ENCODE assay signal across 9 cellular contexts in genomic region chr11:119149371-119150275, GRCh38. TPM values are rescaled to one million over a fixed set of nuclear protein-coding genes. Genes with fewer than 3 reads are reported as not detected.
A peak's percentile ranks its signal among the peaks of the same experiment; 100 is the strongest.
DNase-seq lines count a peak whose midpoint lies in the region; ATAC-seq and TF ChIP-seq lines count a peak whose summit lies in the region.
"Had no signal": no experiment of that assay in that cellular context is flagged by ENCODE, and none has a peak within 500 bp of the region (broad histone marks: within the 10 kb centered on the region; RNA-seq: fewer than 3 reads in every experiment).

No MANE protein-coding gene starts in this region.

- H3K4ac ChIP-seq in IMR-90 (ENCODE audit: low read depth, low read length), result no peak overlapping the region

- no peak overlapping the region for H3K56ac ChIP-seq in IMR-90 (ENCODE audit: extremely low read depth, insufficient read depth, low read length)

- 0 out of 2 replicates have a peak, but pooled peaks cover 2% of the 10 kb centered on the region for H3K4me1 ChIP-seq in IMR-90 (ENCODE audit: control insufficient read depth, insufficient read depth, low read length)
- H3K4me1 ChIP-seq in mononuclear cell (ENCODE audit: insufficient read depth, low read length), result peaks cover 14% of the 10 kb centered on the region

- TF ChIP-seq POLR2A in IMR-90 (IDR thresholded peaks at IDR 0.05; ENCODE audit: low read depth, low read length), result no peak

- TF ChIP-seq RAD21 in IMR-90 (IDR thresholded peaks at IDR 0.05; ENCODE audit: low read length), result no peak

- dilution Hi-C loops in IMR-90 (cut with HindIII; ENCODE audit: low sequenced_read_pairs, unreplicated experiment), result no loop called here

- peak overlapping the region; percentile 66 for H3K4me3 ChIP-seq in IMR-90 (ENCODE audit: insufficient read depth, low read depth, low read length)
- peak overlapping the region; percentile 51 to 60 for H3K4me3 ChIP-seq in cardiac fibroblast (replicated peaks in 1 of 2; ENCODE audit: low read depth in 2 of 2, low read length in 2 of 2)
- peak overlapping the region; percentile 30 for H3K4me3 ChIP-seq in mononuclear cell (ENCODE audit: low read length)

- H3K4me2 ChIP-seq in IMR-90 (ENCODE audit: low read depth, low read length), result peak overlapping the region; percentile 96

- no peak overlapping the region for H3K9ac ChIP-seq in IMR-90 (ENCODE audit: low read depth, low read length)

- peak; percentile 40 for ATAC-seq in IMR-90 (ENCODE audit: low read depth)
- ATAC-seq in HG03520 (IDR thresholded peaks at IDR 0.05; ENCODE audit: unreplicated experiment), result no peak
- ATAC-seq in GM21360 (IDR thresholded peaks at IDR 0.05; ENCODE audit: unreplicated experiment), result no peak

- H2BK15ac ChIP-seq in IMR-90 (ENCODE audit: low read depth, low read length), result no peak overlapping the region

- no peaks in the 10 kb centered on the region for H3K36me3 ChIP-seq in IMR-90 (ENCODE audit: control insufficient read depth, insufficient read depth, low read length)

- H2AK5ac ChIP-seq in IMR-90 (ENCODE audit: low read depth, low read length), result 0 out of 2 replicates have a peak overlapping the region, but pooled peaks have one; percentile 21

- POLR2A ChIA-PET in IMR-90 (lab: Charles Lee; ENCODE audit: unreplicated experiment) (interaction anchor here (0.6 kb wide), 1 partner anchor 114 kb away, joined by 4 read pairs; no protein-coding TSS in a partner anchor), RWPE1 (lab: Yijun Ruan, JAX; ENCODE audit: low non-redundant PET) (no interaction called here)

- no peak overlapping the region for H3K23ac ChIP-seq in IMR-90 (ENCODE audit: low read depth, low read length)

- H3K27ac ChIP-seq in IMR-90 (ENCODE audit: insufficient read depth, low read length), result no peak overlapping the region
- no peak overlapping the region for H3K27ac ChIP-seq in RWPE1
- H3K27ac ChIP-seq: epithelial cell of prostate had no signal

- H2AK9ac ChIP-seq in IMR-90 (replicated peaks; ENCODE audit: low read depth, low read length, poor library complexity), result no peak overlapping the region

- H3K9me1 ChIP-seq in IMR-90 (ENCODE audit: insufficient read depth, low read length), result no peaks in the 10 kb centered on the region; the same call in 1 of the 2 replicates

- H3K27me3 ChIP-seq in IMR-90 (ENCODE audit: control insufficient read depth, insufficient read depth, low read length) (peaks cover 51% of the 10 kb centered on the region), mononuclear cell (ENCODE audit: insufficient read depth, low read length) (peaks cover 64% of the 10 kb centered on the region)

- no peak overlapping the region for H2BK5ac ChIP-seq in IMR-90 (ENCODE audit: low read depth, low read length, poor library complexity, severe bottlenecking)

- TF ChIP-seq CTCF in IMR-90 (conservative IDR thresholded peaks at IDR 0.05; ENCODE audit: low read depth, low read length) (no peak), cardiac fibroblast (IDR thresholded peaks at IDR 0.05; ENCODE audit: low read depth, low read length) (no peak), RWPE1 (conservative IDR thresholded peaks at IDR 0.05; ENCODE audit: low read depth) (no peak)

- H2AFZ ChIP-seq in IMR-90 (replicated peaks; ENCODE audit: low read length, poor library complexity), result peak overlapping the region; percentile 97

- no peak overlapping the region for H4K5ac ChIP-seq in IMR-90 (ENCODE audit: low read depth, low read length)

- H3K14ac ChIP-seq in IMR-90 (replicated peaks; ENCODE audit: low read depth, low read length), result no peak overlapping the region

- CTCF ChIA-PET in IMR-90 (lab: Yijun Ruan, JAX), result no interaction called here
- CTCF ChIA-PET in RWPE1 (lab: Yijun Ruan, JAX), result no interaction called here

- no peak overlapping the region for H4K91ac ChIP-seq in IMR-90 (ENCODE audit: insufficient read depth, low read depth, low read length)

- H2BK120ac ChIP-seq in IMR-90 (ENCODE audit: low read depth, low read length), result no peak overlapping the region

- intact Hi-C loops in IMR-90 (cut with micrococcal nuclease), result loop anchor here (5.0 kb wide), 2 partner anchors 173 to 188 kb away; no protein-coding TSS in a partner anchor

- in situ Hi-C loops in IMR-90 (cut with MboI; ENCODE audit: low sequenced_read_pairs), result no loop called here

- DNase-seq in AG08396 (ENCODE audit: low spot score) (peak; percentile 32), IMR-90 (no peak), cardiac fibroblast (ENCODE audit: low read depth in 2 of 2) (no peak), mucosa of gallbladder (ENCODE audit: low spot score) (no peak), RWPE1 (ENCODE audit: low spot score) (no peak)

- no peak overlapping the region for H3K18ac ChIP-seq in IMR-90 (ENCODE audit: low read depth, low read length)

- no peak overlapping the region for H4K8ac ChIP-seq in IMR-90 (ENCODE audit: low read depth in 2 of 2, low read length in 2 of 2)

- no TSS peak for BruUV-seq in IMR-90 (replicated peaks; lab: Mats Ljungman, UMichigan)

- no peak overlapping the region for H2BK20ac ChIP-seq in IMR-90 (ENCODE audit: low read depth, low read length)

- H3K9me3 ChIP-seq in IMR-90 (ENCODE audit: control insufficient read depth, insufficient read depth, low read length) (no peaks in the 10 kb centered on the region), mononuclear cell (ENCODE audit: low read depth, low read length) (no peaks in the 10 kb centered on the region)

- 12% methylated on average over 25 of the region's 63 CpGs; no CpG with 5 or more reads in 1 of the 2 experiments for WGBS in IMR-90 (ENCODE audit: extremely low coverage in 2 of 2, insufficient read length in 1 of 2), 2 experiments

- H3K79me1 ChIP-seq in IMR-90 (ENCODE audit: low read depth in 1 of 2, low read length in 2 of 2), result no peaks in the 10 kb centered on the region

- H4K20me1 ChIP-seq in IMR-90 (ENCODE audit: insufficient read depth, low read length), result no peaks in the 10 kb centered on the region

TF ChIP-seq in IMR-90, 13 proteins besides CTCF, POLR2A, EP300 and RAD21 (continues in another document):
- TF ChIP-seq MXI1 (IDR thresholded peaks at IDR 0.05; ENCODE audit: borderline replicate concordance, low read depth, low read length) (no peak), ELK1 (IDR thresholded peaks at IDR 0.05; ENCODE audit: borderline replicate concordance, low read depth, low read length) (no peak), USF2 (IDR thresholded peaks at IDR 0.05; ENCODE audit: low read depth, low read length) (no peak), SMC3 (IDR thresholded peaks at IDR 0.05; ENCODE audit: low read depth, low read length) (no peak), NFE2L2 (IDR thresholded peaks at IDR 0.05; ENCODE audit: low read depth, low read length) (no peak), BHLHE40 (IDR thresholded peaks at IDR 0.05; ENCODE audit: low read depth, low read length) (no peak), CEBPB (IDR thresholded peaks at IDR 0.05; ENCODE audit: low read depth, low read length) (no peak), RFX5 (IDR thresholded peaks at IDR 0.05; ENCODE audit: low read depth, low read length) (no peak), FOS (IDR thresholded peaks at IDR 0.05; ENCODE audit: low read depth, low read length) (no peak), CHD1 (IDR thresholded peaks at IDR 0.05; ENCODE audit: low read depth, low read length) (no peak), MAZ (IDR thresholded peaks at IDR 0.05; ENCODE audit: borderline replicate concordance, low read depth, low read length) (no peak), MAFK (IDR thresholded peaks at IDR 0.05; ENCODE audit: low read depth, low read length) (no peak)

RNA-seq across cellular contexts. Expression of gene ABCG4, which starts 0.8 kb away (rescaled TPM):
- total RNA-seq in IMR-90 (2012; rRNA removed) (under 0.01 TPM in 2 replicates), mononuclear cell (0.10 TPM), mucosa of gallbladder (0.17 TPM)
- 0.20 and 0.26 TPM in 2 replicates for polyA plus RNA-seq in IMR-90 (2012; rRNA removed)
- polyA plus RNA-seq in IMR-90 (2012; cell fraction: cytosol; rRNA removed), result 0.12 and 0.19 TPM in 2 replicates
- 0.73 and 0.85 TPM in 2 replicates for polyA plus RNA-seq in IMR-90 (2012; cell fraction: nucleus; rRNA removed; ENCODE audit: low replicate concordance)

RNA-seq across cellular contexts. Expression of gene NLRX1, which starts 18.9 kb away (rescaled TPM):
- total RNA-seq in IMR-90 (2012; rRNA removed) (3.0 and 3.3 TPM in 2 replicates), mononuclear cell (4.7 TPM), mucosa of gallbladder (24.6 TPM)
- polyA plus RNA-seq in IMR-90 (2012; rRNA removed), result 4.9 and 5.5 TPM in 2 replicates
- 4.6 and 7.1 TPM in 2 replicates for polyA plus RNA-seq in IMR-90 (2012; cell fraction: cytosol; rRNA removed)
- polyA plus RNA-seq in IMR-90 (2012; cell fraction: nucleus; rRNA removed; ENCODE audit: low replicate concordance), result 4.6 and 11.7 TPM in 2 replicates

RNA-seq across cellular contexts. Expression of gene HINFP, which starts 28.2 kb away (rescaled TPM):
- total RNA-seq in IMR-90 (2012; rRNA removed) (8.1 and 9.1 TPM in 2 replicates), mononuclear cell (9.1 TPM), mucosa of gallbladder (35.9 TPM)
- polyA plus RNA-seq in IMR-90 (2012; rRNA removed), result 12.8 and 15.3 TPM in 2 replicates
- polyA plus RNA-seq in IMR-90 (2012; cell fraction: cytosol; rRNA removed), result 6.9 and 8.2 TPM in 2 replicates
- 64.4 and 75.1 TPM in 2 replicates for polyA plus RNA-seq in IMR-90 (2012; cell fraction: nucleus; rRNA removed; ENCODE audit: low replicate concordance)

RNA-seq across cellular contexts. Expression of gene NHERF4, which starts 35.7 kb away (rescaled TPM):
- total RNA-seq in IMR-90 (2012; rRNA removed) (not detected in 2 replicates), mononuclear cell (not detected), mucosa of gallbladder (107 TPM)
- not detected in 2 replicates for polyA plus RNA-seq in IMR-90 (2012; rRNA removed)
- polyA plus RNA-seq in IMR-90 (2012; cell fraction: cytosol; rRNA removed), result not detected in 2 replicates
- not detected in 2 replicates for polyA plus RNA-seq in IMR-90 (2012; cell fraction: nucleus; rRNA removed; ENCODE audit: low replicate concordance)

RNA-seq across cellular contexts. Expression of gene C2CD2L, which starts 42.5 kb away (rescaled TPM):
- 2.2 TPM in 2 replicates for total RNA-seq in IMR-90 (2012; rRNA removed)
- polyA plus RNA-seq in IMR-90 (2012; rRNA removed), result 8.7 and 9.5 TPM in 2 replicates
- 3.7 and 6.9 TPM in 2 replicates for polyA plus RNA-seq in IMR-90 (2012; cell fraction: cytosol; rRNA removed)
- polyA plus RNA-seq in IMR-90 (2012; cell fraction: nucleus; rRNA removed; ENCODE audit: low replicate concordance), result 14.8 and 29.4 TPM in 2 replicates
- 7.5 TPM for total RNA-seq in mononuclear cell
- 21.9 TPM for total RNA-seq in mucosa of gallbladder
